In the genomic region with DNA sequence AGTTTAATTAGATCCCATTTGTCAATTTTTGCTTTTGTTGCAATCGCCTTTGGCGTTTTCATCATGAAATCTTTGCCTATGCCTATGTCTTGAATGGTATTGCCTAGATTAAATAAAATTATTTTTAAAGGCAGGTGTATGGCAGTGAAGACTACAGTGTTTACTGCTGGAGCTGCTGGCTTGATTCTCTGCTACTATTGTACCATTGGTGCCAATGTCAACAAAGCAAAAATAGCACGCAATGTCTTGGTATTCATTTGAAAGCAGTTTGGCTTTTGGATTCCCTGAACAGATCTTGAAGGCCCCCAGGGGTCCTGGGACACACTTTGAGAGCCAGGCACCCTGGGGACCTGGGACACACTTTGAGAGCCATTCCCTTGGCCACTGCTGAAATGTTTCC, we compare ENCODE assay signal across 3 cellular contexts.
"Had no signal": no experiment of that assay in that cellular context is flagged by ENCODE, and none has a peak within 500 bp of the region (broad histone marks: within the 10 kb centered on the region; RNA-seq: fewer than 3 reads in every experiment).

No MANE protein-coding gene starts in this region.

- DNase-seq: H9, HCEC 1CT, IMR-90 had no signal
